In genomic region chr9:19488721-19489120, GRCh38 we compare ENCODE assay signal across 15 cellular contexts.
DNase-seq lines count a peak whose midpoint lies in the region; ATAC-seq and TF ChIP-seq lines count a peak whose summit lies in the region.
"Had no signal": no experiment of that assay in that cellular context is flagged by ENCODE, and none has a peak within 500 bp of the region (broad histone marks: within the 10 kb centered on the region; RNA-seq: fewer than 3 reads in every experiment).

No MANE protein-coding gene starts in this region.

- H3K27me3 ChIP-seq in layer of hippocampus (ENCODE audit: control insufficient read depth, insufficient read depth, low read length) (no peaks in the 10 kb centered on the region), heart left ventricle (no peaks in the 10 kb centered on the region), esophagus squamous epithelium (peaks cover 0 to 10% (median 0%) of the 10 kb centered on the region in 4 donors)

- TF ChIP-seq POLR2A in heart left ventricle (IDR thresholded peaks at IDR 0.05) (no peak), esophagus squamous epithelium (IDR thresholded peaks at IDR 0.05) (no peak)

- intact Hi-C loops in sciatic nerve (cut with DNase I) (no loop called here), heart left ventricle (cut with DNase I) (loop anchor here in 1 of 10 donors (10.0 kb wide), 1 partner anchor 436 kb away; no protein-coding TSS in a partner anchor), esophagus squamous epithelium (cut with DNase I) (no loop called here)

- peak; percentile 66 for ATAC-seq in sciatic nerve
- ATAC-seq in heart left ventricle: no peak
- ATAC-seq: K562 had no signal

- H3K36me3 ChIP-seq in heart left ventricle (no peaks in the 10 kb centered on the region), esophagus squamous epithelium (no peaks in the 10 kb centered on the region)

- H3K4me3 ChIP-seq in heart left ventricle: no peak overlapping the region
- no peak overlapping the region for H3K4me3 ChIP-seq in esophagus squamous epithelium
- H3K4me3 ChIP-seq: K562 had no signal

- 50 to 76% (median 62%) methylated on average over 2 of the region's 2 CpGs for WGBS in heart left ventricle, 4 donors
- 50 to 60% methylated on average over 1 to 2 of the region's 2 CpGs for WGBS in esophagus squamous epithelium, 2 donors

- TF ChIP-seq CTCF in heart left ventricle (IDR thresholded peaks at IDR 0.05) (no peak), esophagus squamous epithelium (IDR thresholded peaks at IDR 0.05) (no peak)

- DNase-seq in LHCN-M2 (ENCODE audit: low read depth) (peak; percentile 28), sciatic nerve (ENCODE audit: low spot score) (no peak), NCI-H1092 (lab: John Stamatoyannopoulos, UW) (no peak), heart left ventricle (no peak), esophagus squamous epithelium (lab: John Stamatoyannopoulos, UW) (no peak), NCI-H524 (lab: John Stamatoyannopoulos, UW) (no peak)
- DNase-seq: DMS53; HCEC 1CT; NCI-H2107; NCI-H345; NCI-H69; NK-92 treated with Interleukin-12 subunit alpha and Interleukin-12 subunit beta, amount 100 ng/mL, for 24 hours had no signal

- H3K9me3 ChIP-seq in heart left ventricle: no peaks in the 10 kb centered on the region
- no peaks in the 10 kb centered on the region for H3K9me3 ChIP-seq in esophagus squamous epithelium

- H3K4me1 ChIP-seq in heart left ventricle (peaks cover 0 to 15% (median 4%) of the 10 kb centered on the region in 12 donors), esophagus squamous epithelium (peaks cover 0 to 13% (median 9%) of the 10 kb centered on the region in 3 donors)

- H3K27ac ChIP-seq in cingulate gyrus (ENCODE audit: low read depth, low read length): peak overlapping the region; percentile 95
- peak overlapping the region; percentile 94 for H3K27ac ChIP-seq in layer of hippocampus (ENCODE audit: low read depth, low read length)
- no peak overlapping the region for H3K27ac ChIP-seq in heart left ventricle
- H3K27ac ChIP-seq in esophagus squamous epithelium: no peak overlapping the region

Comparison
In these comparisons a context has a peak if more than half of its experiments do, and no peak if none do; other contexts are left out.
1. H3K27ac ChIP-seq: peak in cingulate gyrus (single experiment) and layer of hippocampus (single experiment); none in heart left ventricle (0 of 12) and esophagus squamous epithelium (0 of 4).